ENCODE assay signal across 20 cellular contexts in genomic region chr12:103012884-103013283, GRCh38. TPM values are rescaled to one million over a fixed set of nuclear protein-coding genes. Genes with fewer than 3 reads are reported as not detected.
DNase-seq lines count a peak whose midpoint lies in the region; ATAC-seq and TF ChIP-seq lines count a peak whose summit lies in the region.
"Had no signal": no experiment of that assay in that cellular context is flagged by ENCODE, and none has a peak within 500 bp of the region (broad histone marks: within the 10 kb centered on the region; RNA-seq: fewer than 3 reads in every experiment).

No MANE protein-coding gene starts in this region.

- no peak overlapping the region for H2BK15ac ChIP-seq in mesendoderm (replicated peaks; ENCODE audit: low read depth)

- H3F3A ChIP-seq in SK-N-SH (replicated peaks; ENCODE audit: insufficient read depth): no peaks in the 10 kb centered on the region

- no peak overlapping the region for H3K4me2 ChIP-seq in SK-N-SH
- no peak overlapping the region for H3K4me2 ChIP-seq in mesendoderm (ENCODE audit: low read length)

- 20% methylated on average over 8 of the region's 8 CpGs for WGBS in SK-N-SH (ENCODE audit: low lambda C conversion rate)
- 5 to 8% methylated on average over 5 to 8 of the region's 8 CpGs for WGBS in ectodermal cell, 2 experiments
- no CpG with 5 or more reads among the region's 8 CpGs for WGBS in mesendoderm (ENCODE audit: extremely low coverage, insufficient coverage, low lambda C conversion rate)

- CTCF ChIA-PET in SK-N-SH (lab: Yijun Ruan, JAX): no interaction called here

- no peak for TF ChIP-seq EP300 in SK-N-SH (IDR thresholded peaks at IDR 0.05; ENCODE audit: borderline replicate concordance in 1 of 2, low read depth in 1 of 2, low read length in 1 of 2)

- no peak overlapping the region for H3K4me3 ChIP-seq in SK-N-SH (ENCODE audit: low read depth in 2 of 2, low read length in 1 of 2)
- H3K4me3 ChIP-seq in ectodermal cell (ENCODE audit: insufficient read depth, low read depth, low read length): no peak overlapping the region
- no peak overlapping the region for H3K4me3 ChIP-seq in mesendoderm (ENCODE audit: low read length)
- H3K4me3 ChIP-seq: body of pancreas, gastroesophageal sphincter, right atrium auricular region, transverse colon had no signal

- H2AK5ac ChIP-seq in mesendoderm (ENCODE audit: low read length): no peak overlapping the region

- H3K79me1 ChIP-seq in mesendoderm (ENCODE audit: low read length): no peaks in the 10 kb centered on the region

- ATAC-seq in SK-N-SH treated with all-trans-retinoic acid at 6 μM for 48 hours: no peak
- no peak for ATAC-seq in GM18502 (IDR thresholded peaks at IDR 0.05; ENCODE audit: poor library complexity, unreplicated experiment)
- ATAC-seq: activated naive CD4-positive, alpha-beta T cell treated with anti-CD3 and anti-CD28 coated beads, Interleukin-2, amount 50 U/mL, for 72 hours; activated T-cell treated with anti-CD3 and anti-CD28 coated beads, Interleukin-2, amount 50 U/mL, for 72 hours; body of pancreas; esophagus mucosa; gastroesophageal sphincter; natural killer cell; stimulated activated naive B cell treated with anti-CD40 and anti-IgM and Interleukin-4, amounts not matched to agents 10 μg/mL and 1 μg/mL and 100 μg/mL, for 72 hours had no signal

- TF ChIP-seq CTCF in SK-N-SH (IDR thresholded peaks at IDR 0.05): no peak

- H3K4me1 ChIP-seq in SK-N-SH (ENCODE audit: control insufficient read depth in 1 of 2, insufficient read depth in 2 of 2, low read depth in 1 of 2, low read length in 1 of 2): peaks cover 0 to 25% of the 10 kb centered on the region in 2 experiments; a peak in 2 of 4 replicates
- H3K4me1 ChIP-seq in ectodermal cell (ENCODE audit: control insufficient read depth, insufficient read depth, low read length): peaks cover 26% of the 10 kb centered on the region
- no peaks in the 10 kb centered on the region for H3K4me1 ChIP-seq in mesendoderm (ENCODE audit: control insufficient read depth, low read depth, low read length)
- H3K4me1 ChIP-seq: body of pancreas, gastroesophageal sphincter, right atrium auricular region, transverse colon had no signal

- H3K27me3 ChIP-seq in SK-N-SH (ENCODE audit: insufficient read depth) (no peaks in the 10 kb centered on the region), ectodermal cell (ENCODE audit: control insufficient read depth, insufficient read depth, low read length, poor library complexity, severe bottlenecking) (no peaks in the 10 kb centered on the region), mesendoderm (ENCODE audit: insufficient read depth, low read length, poor library complexity) (no peaks in the 10 kb centered on the region)
- H3K27me3 ChIP-seq: right atrium auricular region, transverse colon had no signal

- H3K27ac ChIP-seq in SK-N-SH (ENCODE audit: low read depth in 2 of 2, low read length in 1 of 2) (peak overlapping the region in 1 of 2 experiments; percentile 97; a peak in 2 of 4 replicates), ectodermal cell (ENCODE audit: insufficient read depth, low read depth, low read length, poor library complexity, severe bottlenecking) (peak overlapping the region; percentile 82), mesendoderm (ENCODE audit: low read depth, low read length) (no peak overlapping the region)
- H3K27ac ChIP-seq: body of pancreas, C4-2B, gastroesophageal sphincter, right atrium auricular region, transverse colon had no signal

- no peaks in the 10 kb centered on the region for H3K36me3 ChIP-seq in SK-N-SH (replicated peaks in 1 of 2; ENCODE audit: control insufficient read depth in 1 of 2, insufficient read depth in 2 of 2, low read length in 1 of 2)
- no peaks in the 10 kb centered on the region for H3K36me3 ChIP-seq in ectodermal cell (ENCODE audit: control insufficient read depth, insufficient read depth, low read length)
- no peaks in the 10 kb centered on the region for H3K36me3 ChIP-seq in mesendoderm (ENCODE audit: control insufficient read depth, insufficient read depth, low read length)
- H3K36me3 ChIP-seq: gastroesophageal sphincter, right atrium auricular region, transverse colon had no signal

- H3K23ac ChIP-seq in mesendoderm (ENCODE audit: low read length): no peak overlapping the region

- H2AFZ ChIP-seq in SK-N-SH (ENCODE audit: low read depth): no peak overlapping the region

- no peak overlapping the region for H3K18ac ChIP-seq in mesendoderm (ENCODE audit: low read length)

- DNase-seq in SK-N-SH: peak; percentile 6
- DNase-seq in mesendoderm: peak; percentile 35
- DNase-seq in superior temporal gyrus (ENCODE audit: extremely low spot score): peak; percentile 33
- no peak for DNase-seq in activated CD4-positive, alpha-beta T cell treated with anti-CD3 and anti-CD28 coated beads, Interleukin-2, amount 50 U/mL, for 4 hours
- DNase-seq in NCI-H1694 treated with DMSO at 0.1 percent for 48 hours (lab: John Stamatoyannopoulos, UW): no peak
- DNase-seq: activated T-cell treated with anti-CD3 and anti-CD28 coated beads, Interleukin-2, amount 50 U/mL, for 72 hours; body of pancreas; natural killer cell; NCI-H446 treated with DMSO at 0.1 percent for 48 hours; stimulated activated naive B cell treated with anti-CD40 and anti-IgM and Interleukin-4, amounts not matched to agents 10 μg/mL and 1 μg/mL and 100 μg/mL, for 72 hours; transverse colon had no signal

- H4K8ac ChIP-seq in mesendoderm (ENCODE audit: low read depth, low read length): no peak overlapping the region

- no peak overlapping the region for H3K4ac ChIP-seq in mesendoderm (ENCODE audit: low read depth, low read length)

- H3K9ac ChIP-seq in SK-N-SH (no peak overlapping the region), mesendoderm (ENCODE audit: low read length) (no peak overlapping the region)

- H3K9me2 ChIP-seq in SK-N-SH: no peaks in the 10 kb centered on the region

- no peak overlapping the region for H2BK120ac ChIP-seq in mesendoderm (ENCODE audit: low read depth, low read length)

- H4K5ac ChIP-seq in mesendoderm (ENCODE audit: low read length): no peak overlapping the region

- no peak overlapping the region for H3K56ac ChIP-seq in mesendoderm (ENCODE audit: low read length)

- no peak for TF ChIP-seq RAD21 in SK-N-SH (IDR thresholded peaks at IDR 0.05; ENCODE audit: low read length)

- H3K9me3 ChIP-seq in SK-N-SH (no peaks in the 10 kb centered on the region; the same call in 1 of the 2 replicates), ectodermal cell (ENCODE audit: control insufficient read depth, low read length) (no peaks in the 10 kb centered on the region)
- H3K9me3 ChIP-seq: body of pancreas, gastroesophageal sphincter, right atrium auricular region, transverse colon had no signal

- H3K79me2 ChIP-seq in SK-N-SH (ENCODE audit: insufficient read depth): no peaks in the 10 kb centered on the region
- no peaks in the 10 kb centered on the region for H3K79me2 ChIP-seq in mesendoderm (ENCODE audit: control insufficient read depth, insufficient read depth, low read length)

- POLR2A ChIA-PET in SK-N-SH (lab: Yijun Ruan, JAX): no interaction called here

- no peak overlapping the region for H2BK5ac ChIP-seq in mesendoderm (ENCODE audit: low read length)

- H4K20me1 ChIP-seq in SK-N-SH (ENCODE audit: insufficient read depth): no peaks in the 10 kb centered on the region

TF ChIP-seq in SK-N-SH, 30 proteins besides CTCF, POLR2A, EP300 and RAD21 (continues in another document):
- TF ChIP-seq EZH2phosphoT487 (IDR thresholded peaks at IDR 0.05; ENCODE audit: borderline replicate concordance, low read depth): no peak

TF ChIP-seq in SK-N-SH treated with all-trans-retinoic acid at 6 μM for 48 hours, 23 proteins besides CTCF, POLR2A, EP300 and RAD21 (continues in another document):
- TF ChIP-seq ZNF565 (CRISPR knock-in tag; conservative IDR thresholded peaks at IDR 0.05; ENCODE audit: low read depth) (no peak), ZFP30 (CRISPR knock-in tag; IDR thresholded peaks at IDR 0.05) (no peak), ISL1 (CRISPR knock-in tag; IDR thresholded peaks at IDR 0.05) (no peak), OSR1 (CRISPR knock-in tag; IDR thresholded peaks at IDR 0.05) (no peak), ZFP3 (CRISPR knock-in tag; IDR thresholded peaks at IDR 0.05) (no peak), ARNTL (CRISPR knock-in tag; IDR thresholded peaks at IDR 0.05; ENCODE audit: borderline replicate concordance, low read depth) (no peak), CSDC2 (CRISPR knock-in tag; IDR thresholded peaks at IDR 0.05) (no peak), PPARA (CRISPR knock-in tag; IDR thresholded peaks at IDR 0.05; ENCODE audit: borderline replicate concordance) (no peak), BACH2 (CRISPR knock-in tag; IDR thresholded peaks at IDR 0.05; ENCODE audit: borderline replicate concordance) (no peak), POU6F1 (CRISPR knock-in tag; IDR thresholded peaks at IDR 0.05; ENCODE audit: borderline replicate concordance, low read depth) (no peak), ESRRG (CRISPR knock-in tag; IDR thresholded peaks at IDR 0.05) (no peak)

RNA-seq across cellular contexts. Expression of gene ASCL1, which starts 55.4 kb away (rescaled TPM):
- polyA plus RNA-seq in SK-N-SH (2012; rRNA removed): 0.21 and 0.28 TPM in 2 replicates
- polyA plus RNA-seq in SK-N-SH (2012; cell fraction: cytosol; rRNA removed): 0.33 and 0.66 TPM in 2 replicates
- polyA plus RNA-seq in SK-N-SH (2012; cell fraction: nucleus; rRNA removed): 0.92 and 1.1 TPM in 2 replicates
- polyA plus RNA-seq in ectodermal cell (2013, experiment 1 of 4): 7.3 TPM
- polyA plus RNA-seq in ectodermal cell (2013, experiment 2 of 4): 5.9 TPM
- 4.9 TPM for polyA plus RNA-seq in ectodermal cell (2013, experiment 3 of 4)
- 7.4 TPM for polyA plus RNA-seq in ectodermal cell (2013, experiment 4 of 4)
- 0.01 TPM for polyA plus RNA-seq in mesendoderm (2013, experiment 1 of 2)
- polyA plus RNA-seq in mesendoderm (2013, experiment 2 of 2): 0.01 TPM
- polyA plus RNA-seq: keratinocyte had no signal

Comparison
In these comparisons a context has a peak if more than half of its experiments do, and no peak if none do; other contexts are left out.
1. DNase-seq: peak in SK-N-SH (single experiment), mesendoderm (single experiment) and superior temporal gyrus (single experiment); none in activated CD4-positive, alpha-beta T cell treated with anti-CD3 and anti-CD28 coated beads, Interleukin-2, amount 50 U/mL, for 4 hours (0 of 2) and NCI-H1694 treated with DMSO at 0.1 percent for 48 hours (single experiment).